ENCODE assay signal across 11 cellular contexts in the genomic region with DNA sequence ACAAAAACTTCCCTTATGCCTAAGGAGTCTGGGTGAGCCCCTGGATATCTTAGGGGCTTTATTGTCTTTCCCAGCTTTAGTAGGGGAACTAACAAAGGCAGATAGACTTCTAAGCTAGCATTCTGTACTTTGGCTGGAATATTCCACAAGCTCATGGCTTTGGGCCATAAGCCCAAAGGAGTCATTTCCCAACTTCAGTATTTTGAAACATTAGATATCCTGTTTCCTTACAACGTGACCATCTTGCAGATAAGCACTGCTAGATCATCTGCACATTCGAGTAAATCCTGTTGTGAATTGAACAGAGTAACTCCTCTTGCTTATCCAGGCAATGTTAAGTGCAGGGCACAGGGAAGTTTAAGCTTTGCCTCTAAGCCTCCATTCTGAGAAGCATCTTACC.
DNase-seq lines count a peak whose midpoint lies in the region; ATAC-seq, FAIRE-seq and TF ChIP-seq lines count a peak whose summit lies in the region.
"Had no signal": no experiment of that assay in that cellular context is flagged by ENCODE, and none has a peak within 500 bp of the region (broad histone marks: within the 10 kb centered on the region; RNA-seq: fewer than 3 reads in every experiment).

No MANE protein-coding gene starts in this region.

- H3K27ac ChIP-seq in ACC112 (ENCODE audit: low read depth, low read length) (peak overlapping the region; percentile 46), fibroblast of lung (ENCODE audit: insufficient read depth, low read length) (peak overlapping the region; percentile 35)

- H3K79me2 ChIP-seq in ACC112 (ENCODE audit: control insufficient read depth, insufficient read depth, low read length, unreplicated experiment) = no peaks in the 10 kb centered on the region
- H3K79me2 ChIP-seq in fibroblast of lung (ENCODE audit: control insufficient read depth, insufficient read depth, low read length) = no peaks in the 10 kb centered on the region

- H4K20me1 ChIP-seq in fibroblast of lung (ENCODE audit: control insufficient read depth, extremely low read depth, insufficient read depth, low read length) = no peaks in the 10 kb centered on the region

- FAIRE-seq in GM12891 (lab: Jason Lieb, UNC) = no peak

- no peak for TF ChIP-seq CTCF in fibroblast of lung (conservative IDR thresholded peaks at IDR 0.05 in 1 of 2, IDR thresholded peaks at IDR 0.05 in 1 of 2; ENCODE audit: low read depth in 1 of 2, low read length in 2 of 2)
- no peak for TF ChIP-seq CTCF in omental fat pad (IDR thresholded peaks at IDR 0.05)

- DNase-seq in NCI-H226 = peak; percentile 83
- peak; percentile 86 to 91 for DNase-seq in fibroblast of lung (ENCODE audit: low read depth in 2 of 2)
- DNase-seq in omental fat pad (ENCODE audit: low spot score) = no peak
- DNase-seq in NOMO-1 treated with DMSO at 0.1 percent for 48 hours (lab: John Stamatoyannopoulos, UW; ENCODE audit: unreplicated experiment) = no peak
- no peak for DNase-seq in head of caudate nucleus
- DNase-seq in GM12891 (ENCODE audit: insufficient read length, low spot score) = no peak
- no peak for DNase-seq in occipital lobe (lab: John Stamatoyannopoulos, UW)
- DNase-seq: CD8-positive, alpha-beta memory T cell; glutamatergic neuron; NCI-H1105 had no signal

- intact Hi-C loops in head of caudate nucleus (cut with DNase I) = no loop called here

- H3K4me3 ChIP-seq in ACC112 (ENCODE audit: low read depth, low read length) (0 out of 2 replicates have a peak overlapping the region, but pooled peaks have one; percentile 5), fibroblast of lung (replicated peaks in 1 of 4; ENCODE audit: control extremely low read depth in 1 of 4, insufficient read depth in 1 of 4, low read depth in 3 of 4, low read length in 4 of 4) (no peak overlapping the region)

- no peak for TF ChIP-seq POLR2A in GM12891 (IDR thresholded peaks at IDR 0.05; ENCODE audit: low read depth, low read length)

- peaks cover 59% of the 10 kb centered on the region for H3K4me1 ChIP-seq in ACC112 (ENCODE audit: control insufficient read depth, insufficient read depth, low read length, unreplicated experiment)
- peaks cover 26% of the 10 kb centered on the region for H3K4me1 ChIP-seq in fibroblast of lung (ENCODE audit: control insufficient read depth, extremely low read depth, insufficient read depth, low read length)

- no peaks in the 10 kb centered on the region for H3K9me3 ChIP-seq in fibroblast of lung (ENCODE audit: control insufficient read depth, insufficient read depth, low read depth, low read length)

- H3K27me3 ChIP-seq in ACC112 (ENCODE audit: insufficient read depth, low read length) (no peaks in the 10 kb centered on the region), fibroblast of lung (ENCODE audit: control insufficient read depth, insufficient read depth, low read length) (no peaks in the 10 kb centered on the region)

- H3K4me2 ChIP-seq in fibroblast of lung (ENCODE audit: extremely low read depth, insufficient read depth, low read length) = peak overlapping the region; percentile 60

- H3K9ac ChIP-seq in fibroblast of lung (ENCODE audit: insufficient read depth, low read length) = no peak overlapping the region

- H3K36me3 ChIP-seq in ACC112 (ENCODE audit: insufficient read depth, low read length) (peaks cover 15% of the 10 kb centered on the region; the same call in 1 of the 2 replicates), fibroblast of lung (ENCODE audit: control insufficient read depth, insufficient read depth, low read length) (peaks cover 8% of the 10 kb centered on the region)

- no peak overlapping the region for H2AFZ ChIP-seq in ACC112 (ENCODE audit: low read length, unreplicated experiment)
- no peak overlapping the region for H2AFZ ChIP-seq in fibroblast of lung (ENCODE audit: low read length)

- ATAC-seq in omental fat pad (ENCODE audit: low FRiP score) = peak; percentile 59

TF ChIP-seq in GM12891, 5 proteins besides CTCF, POLR2A, EP300 and RAD21:
- no peak for TF ChIP-seq SPI1 (IDR thresholded peaks at IDR 0.05; ENCODE audit: low read depth, low read length)
- TF ChIP-seq TAF1 (IDR thresholded peaks at IDR 0.05; ENCODE audit: low read depth, low read length) = no peak
- TF ChIP-seq POU2F2 (IDR thresholded peaks at IDR 0.05; ENCODE audit: low read depth, low read length) = no peak
- no peak for TF ChIP-seq PAX5 (IDR thresholded peaks at IDR 0.05; ENCODE audit: insufficient read depth, low read length, severe bottlenecking)
- no peak for TF ChIP-seq POLR2AphosphoS5 (IDR thresholded peaks at IDR 0.05; ENCODE audit: low read depth, low read length)
TF ChIP-seq in GM12891: peak in this region for 0.

Comparison
In these comparisons a context has a peak if more than half of its experiments do, and no peak if none do; other contexts are left out.
1. DNase-seq: peak in NCI-H226 (single experiment) and fibroblast of lung (2 of 2); none in omental fat pad (single experiment), NOMO-1 treated with DMSO at 0.1 percent for 48 hours (single experiment), head of caudate nucleus (0 of 42), GM12891 (single experiment) and occipital lobe (single experiment).